ENCODE assay signal across 24 cellular contexts in genomic region chr9:99447951-99448350, GRCh38.
"Had no signal": no experiment of that assay in that cellular context is flagged by ENCODE, and none has a peak within 500 bp of the region (broad histone marks: within the 10 kb centered on the region; RNA-seq: fewer than 3 reads in every experiment).

No MANE protein-coding gene starts in this region.

- DNase-seq: colonic mucosa; cortex of kidney; dermis blood vessel endothelial cell; dorsolateral prefrontal cortex; effector CD4-positive, alpha-beta T cell; effector CD8-positive, alpha-beta T cell; effector memory CD4-positive, alpha-beta T cell; effector memory CD8-positive, alpha-beta T cell; endodermal cell; erythroblast; esophagus squamous epithelium; foreskin fibroblast; foreskin keratinocyte; foreskin melanocyte; gastrocnemius medialis; glutamatergic neuron; head of caudate nucleus; heart left ventricle; heart right ventricle had no signal

- H3K36me3 ChIP-seq: colonic mucosa, esophagus muscularis mucosa, esophagus squamous epithelium, gastrocnemius medialis, gastroesophageal sphincter, heart left ventricle, heart right ventricle had no signal

- H3K9me3 ChIP-seq: colonic mucosa, esophagus muscularis mucosa, esophagus squamous epithelium, gastrocnemius medialis, gastroesophageal sphincter, heart left ventricle had no signal

- H3K4me3 ChIP-seq: colonic mucosa, coronary artery, dorsolateral prefrontal cortex, esophagus muscularis mucosa, esophagus squamous epithelium, gastrocnemius medialis, gastroesophageal sphincter, heart left ventricle, heart right ventricle had no signal

- H3K27me3 ChIP-seq: colonic mucosa, dorsolateral prefrontal cortex, esophagus muscularis mucosa, esophagus squamous epithelium, gastrocnemius medialis, gastroesophageal sphincter, heart left ventricle had no signal

- H3K27ac ChIP-seq: colonic mucosa, coronary artery, dorsolateral prefrontal cortex, epithelial cell of prostate, esophagus muscularis mucosa, esophagus squamous epithelium, foreskin keratinocyte, gastrocnemius medialis, gastroesophageal sphincter, heart left ventricle, heart right ventricle had no signal

- H3K4me1 ChIP-seq: colonic mucosa, foreskin keratinocyte had no signal

- ATAC-seq: effector memory CD8-positive, alpha-beta T cell; esophagus mucosa; foreskin keratinocyte; gastrocnemius medialis; gastroesophageal sphincter; heart left ventricle; heart right ventricle had no signal
